In genomic region chr14:20332946-20333782, GRCh38 we compare ENCODE assay signal across 8 cellular contexts. TPM values are rescaled to one million over a fixed set of nuclear protein-coding genes. Genes with fewer than 3 reads are reported as not detected.
DNase-seq lines count a peak whose midpoint lies in the region; ATAC-seq, FAIRE-seq and TF ChIP-seq lines count a peak whose summit lies in the region.

TSS of gene CCNB1IP1 (minus strand) at chr14:20333279. CDS start at chr14:20316523, 16,756 bp downstream.

- POLR2A ChIA-PET in naive thymus-derived CD8-positive, alpha-beta T cell (lab: Charles Lee) = interaction anchor here (1.0 to 2.9 kb wide), 4 partner anchors 9 to 348 kb away, joined by 3 to 23 read pairs (median 7); partner anchors contain the start of gene PARP2

- DNase-seq in RCC 7860 (ENCODE audit: low spot score) (peak; percentile 66), fibroblast of the aortic adventitia (ENCODE audit: low read depth) (peak; percentile 91), testis (peak; percentile 88)
- peak; percentile 16 for DNase-seq in activated T-helper 9 cell treated with anti-CD3 and anti-CD28 coated beads, Interleukin-2, amount 50 U/mL, for 16 hours (ENCODE audit: low read depth)
- DNase-seq in naive thymus-derived CD8-positive, alpha-beta T cell = peak in 9 of 10 donors; percentile 34 to 78 (median 64)

- peaks cover 42% of the 10 kb centered on the region for H3K79me2 ChIP-seq in KMS-11 (ENCODE audit: insufficient read depth, low read depth)

- peak within 1 kb of the TSS; percentile 87 to 96 (median 93) for H3K27ac Mint-ChIP-seq in naive thymus-derived CD8-positive, alpha-beta T cell

- peak within 1 kb of the TSS; percentile 61; the same call in 1 of the 2 replicates for H3K9ac ChIP-seq in KMS-11

- H3K9me3 Mint-ChIP-seq in naive thymus-derived CD8-positive, alpha-beta T cell = no peaks in the 10 kb centered on the region

- peaks cover 16% of the 10 kb centered on the region for H3K4me1 ChIP-seq in KMS-11 (ENCODE audit: low read depth, poor library complexity, severe bottlenecking)
- H3K4me1 ChIP-seq in testis = no peaks in the 10 kb centered on the region

- peak within 1 kb of the TSS; percentile 88 to 100 (median 97) for H3K4me3 Mint-ChIP-seq in naive thymus-derived CD8-positive, alpha-beta T cell

- peak within 1 kb of the TSS; percentile 64 for H3K27ac ChIP-seq in KMS-11
- H3K27ac ChIP-seq in testis = peak within 1 kb of the TSS; percentile 86 to 96

- H3K27me3 Mint-ChIP-seq in naive thymus-derived CD8-positive, alpha-beta T cell = no peaks in the 10 kb centered on the region

- H2AFZ ChIP-seq in KMS-11 (ENCODE audit: low read depth) = peak within 1 kb of the TSS; percentile 48

- TF ChIP-seq CTCF in KMS-11 (conservative IDR thresholded peaks at IDR 0.05; ENCODE audit: low read depth, low read length) = no peak
- no peak for TF ChIP-seq CTCF in fibroblast of the aortic adventitia (IDR thresholded peaks at IDR 0.05; ENCODE audit: insufficient read depth, low read length)
- no peak for TF ChIP-seq CTCF in testis (IDR thresholded peaks at IDR 0.05)

- H3K4me2 ChIP-seq in KMS-11 = peak within 1 kb of the TSS; percentile 83

- no peaks in the 10 kb centered on the region for H3K36me3 Mint-ChIP-seq in naive thymus-derived CD8-positive, alpha-beta T cell

- H3K36me3 ChIP-seq in KMS-11 (ENCODE audit: insufficient read depth) = no peaks in the 10 kb centered on the region
- H3K36me3 ChIP-seq in testis (ENCODE audit: low read depth, missing control alignments) = no peaks in the 10 kb centered on the region

- no peak for TF ChIP-seq POLR2A in testis (IDR thresholded peaks at IDR 0.05)

- intact Hi-C loops in testis (cut with DNase I; ENCODE audit: low total_unique reads) = loop anchor here (5.0 kb wide), 1 partner anchor 349 kb away; the partner anchor contains the start of gene RNASE4

- H3K4me3 ChIP-seq in KMS-11 (IDR thresholded peaks at IDR 0.05; ENCODE audit: insufficient read depth, low read depth, low read length) = peak within 1 kb of the TSS; percentile 51
- peak within 1 kb of the TSS; percentile 78 for H3K4me3 ChIP-seq in fibroblast of the aortic adventitia (ENCODE audit: low read depth, low read length)
- peak within 1 kb of the TSS; percentile 70 to 81 for H3K4me3 ChIP-seq in testis

- peaks cover 3 to 34% (median 32%) of the 10 kb centered on the region in 4 donors for H3K4me1 Mint-ChIP-seq in naive thymus-derived CD8-positive, alpha-beta T cell

- FAIRE-seq in G401.6 (lab: Jason Lieb, UNC) = peak; percentile 99
- peak; percentile 81 for FAIRE-seq in RCC 7860 (lab: Jason Lieb, UNC)

- H4K20me1 ChIP-seq in KMS-11 (ENCODE audit: insufficient read depth) = no peaks in the 10 kb centered on the region

- peak; percentile 92 for ATAC-seq in GM21825 (IDR thresholded peaks at IDR 0.05; ENCODE audit: unreplicated experiment)
- peak; percentile 97 to 98 for ATAC-seq in naive thymus-derived CD8-positive, alpha-beta T cell

- no peaks in the 10 kb centered on the region for H3K9me3 ChIP-seq in testis

- H3K27me3 ChIP-seq in KMS-11 (ENCODE audit: insufficient read depth, low read depth) = no peaks in the 10 kb centered on the region
- H3K27me3 ChIP-seq in testis = no peaks in the 10 kb centered on the region

- WGBS in testis, 2 donors = 3% methylated on average over 17 of the region's 17 CpGs

RNA-seq across cellular contexts. Expression of gene CCNB1IP1, which starts in this region (rescaled TPM):
- total RNA-seq in fibroblast of the aortic adventitia (ENCODE audit: low replicate concordance) = 24.4 and 38.6 TPM in 2 replicates
- total RNA-seq in naive thymus-derived CD8-positive, alpha-beta T cell = 10 to 100 TPM; 26.6 to 28.4 TPM
- 10 to 100 TPM; 15.7 to 21.6 (median 18.5) TPM for polyA plus RNA-seq in naive thymus-derived CD8-positive, alpha-beta T cell
- 10 to 100 TPM; 38.7 to 46.7 TPM for total RNA-seq in testis
- polyA plus RNA-seq in testis (ENCODE audit: insufficient read depth, low read depth, low replicate concordance) = 46.0 TPM

Comparison
In these comparisons a context has a peak if more than half of its experiments do, and no peak if none do; other contexts are left out.
1. Peak in every context shown above with its lines: DNase-seq, ATAC-seq, H3K4me3 ChIP-seq and H3K27ac ChIP-seq.
2. DNase-seq: peak in every context shown above with its lines; median percentile 91 in fibroblast of the aortic adventitia; 88 in testis; 66 in RCC 7860; 64 in naive thymus-derived CD8-positive, alpha-beta T cell; 16 in activated T-helper 9 cell treated with anti-CD3 and anti-CD28 coated beads, Interleukin-2, amount 50 U/mL, for 16 hours.